Comparison of ENCODE assay signal across 27 cellular contexts in genomic region chr2:150856596-150857281, GRCh38.
"Had no signal": no experiment of that assay in that cellular context is flagged by ENCODE, and none has a peak within 500 bp of the region (broad histone marks: within the 10 kb centered on the region; RNA-seq: fewer than 3 reads in every experiment).

No MANE protein-coding gene starts in this region.

- FAIRE-seq: urothelium cell line had no signal

- H3K27me3 ChIP-seq: gastroesophageal sphincter, hepatocyte, neural progenitor cell, right atrium auricular region, testis, transverse colon had no signal

- H2AFZ ChIP-seq: hepatocyte, neural progenitor cell had no signal

- H3K27me3 Mint-ChIP-seq: activated CD4-positive, alpha-beta T cell treated with anti-CD3 and anti-CD28 coated beads, Interleukin-2, amount 10 ng/mL, durations not matched to agents 7 days and 5 days; activated CD8-positive, alpha-beta memory T cell treated with anti-CD3 and anti-CD28 coated beads, Interleukin-2, amount 10 ng/mL, durations not matched to agents 7 days and 5 days; activated naive CD4-positive, alpha-beta T cell treated with anti-CD3 and anti-CD28 coated beads, Interleukin-2, amount 50 U/mL, for 24 hours; activated naive CD8-positive, alpha-beta T cell treated with anti-CD3 and anti-CD28 coated beads, Interleukin-2, amount 50 U/mL, for 24 hours; central memory CD8-positive, alpha-beta T cell; dendritic cell treated with granulocyte-macrophage colony-stimulating factor and Interleukin-4, amounts not matched to agents 40 ng/mL and 50 ng/mL, for 4 days; memory B cell had no signal

- DNase-seq: activated CD4-positive, alpha-beta T cell treated with anti-CD3 and anti-CD28 coated beads for 1 hour; activated CD4-positive, alpha-beta T cell treated with anti-CD3 and anti-CD28 coated beads, Interleukin-2, amount 10 ng/mL, durations not matched to agents 7 days and 5 days; activated CD8-positive, alpha-beta memory T cell treated with anti-CD3 and anti-CD28 coated beads, Interleukin-2, amount 10 ng/mL, durations not matched to agents 7 days and 5 days; activated CD8-positive, alpha-beta T cell treated with anti-CD3 and anti-CD28 coated beads for 36 hours; activated naive CD8-positive, alpha-beta T cell treated with anti-CD3 and anti-CD28 coated beads, Interleukin-2, amount 50 U/mL, for 24 hours; activated T-cell treated with anti-CD3 and anti-CD28 coated beads, Interleukin-2, amount 50 U/mL, for 48 hours; amygdala; endodermal cell; natural killer cell; occipital lobe; stimulated activated CD4-positive, alpha-beta T cell treated with anti-CD3 and anti-CD28 coated beads, Interleukin-15, amount 100 ng/mL, for 24 hours; stimulated activated CD4-positive, alpha-beta T cell treated with anti-CD3 and anti-CD28 coated beads, Interleukin-2, amount 100 ng/mL, for 24 hours; stimulated activated naive CD4-positive, alpha-beta T cell treated with Interleukin-2 at 50 U/mL for 16 hours; T-helper 2 cell; testis; transverse colon had no signal

- H3K4me2 ChIP-seq: hepatocyte, neural progenitor cell had no signal

- H3K9me3 ChIP-seq: gastroesophageal sphincter, right atrium auricular region, testis, transverse colon had no signal

- H3K36me3 ChIP-seq: gastroesophageal sphincter, neural progenitor cell, right atrium auricular region, transverse colon had no signal

- H3K9ac ChIP-seq: neural progenitor cell had no signal

- H3K4me3 ChIP-seq: gastroesophageal sphincter, hepatocyte, neural progenitor cell, right atrium auricular region, testis, transverse colon had no signal

- H3K9me3 Mint-ChIP-seq: activated CD4-positive, alpha-beta T cell treated with anti-CD3 and anti-CD28 coated beads, Interleukin-2, amount 10 ng/mL, durations not matched to agents 7 days and 5 days; activated CD8-positive, alpha-beta T cell treated with anti-CD3 and anti-CD28 coated beads for 36 hours; activated naive CD4-positive, alpha-beta T cell treated with anti-CD3 and anti-CD28 coated beads, Interleukin-2, amount 50 U/mL, for 24 hours; activated naive CD8-positive, alpha-beta T cell treated with anti-CD3 and anti-CD28 coated beads, Interleukin-2, amount 50 U/mL, for 24 hours; activated T-helper 2 cell treated with anti-CD3 and anti-CD28 coated beads, Interferon-gamma antibody, Interleukin-2, Interleukin-4, amounts not matched to agents 10 μg/mL and 5 μg/mL and 100 μg/mL, durations not matched to agents 14 hours and 24 hours and 36 hours; dendritic cell treated with granulocyte-macrophage colony-stimulating factor and Interleukin-4, amounts not matched to agents 40 ng/mL and 50 ng/mL, for 4 days; memory B cell; neural progenitor cell had no signal

- H3K4me3 Mint-ChIP-seq: activated CD4-positive, alpha-beta T cell treated with anti-CD3 and anti-CD28 coated beads, Interleukin-2, amount 10 ng/mL, durations not matched to agents 7 days and 5 days; activated CD8-positive, alpha-beta memory T cell treated with anti-CD3 and anti-CD28 coated beads, Interleukin-2, amount 10 ng/mL, durations not matched to agents 7 days and 5 days; activated CD8-positive, alpha-beta T cell treated with anti-CD3 and anti-CD28 coated beads for 36 hours; activated naive CD4-positive, alpha-beta T cell treated with anti-CD3 and anti-CD28 coated beads, Interleukin-2, amount 50 U/mL, for 24 hours; activated naive CD8-positive, alpha-beta T cell treated with anti-CD3 and anti-CD28 coated beads, Interleukin-2, amount 50 U/mL, for 24 hours; central memory CD8-positive, alpha-beta T cell; dendritic cell treated with granulocyte-macrophage colony-stimulating factor and Interleukin-4, amounts not matched to agents 40 ng/mL and 50 ng/mL, for 4 days; endodermal cell; memory B cell; natural killer cell; neural progenitor cell; WTC11 had no signal

- H3K27ac Mint-ChIP-seq: activated CD4-positive, alpha-beta T cell treated with anti-CD3 and anti-CD28 coated beads, Interleukin-2, amount 10 ng/mL, durations not matched to agents 7 days and 5 days; activated CD8-positive, alpha-beta memory T cell treated with anti-CD3 and anti-CD28 coated beads, Interleukin-2, amount 10 ng/mL, durations not matched to agents 7 days and 5 days; activated CD8-positive, alpha-beta T cell treated with anti-CD3 and anti-CD28 coated beads for 36 hours; activated naive CD4-positive, alpha-beta T cell treated with anti-CD3 and anti-CD28 coated beads, Interleukin-2, amount 50 U/mL, for 24 hours; activated naive CD8-positive, alpha-beta T cell treated with anti-CD3 and anti-CD28 coated beads, Interleukin-2, amount 50 U/mL, for 24 hours; activated T-helper 2 cell treated with anti-CD3 and anti-CD28 coated beads, Interferon-gamma antibody, Interleukin-2, Interleukin-4, amounts not matched to agents 10 μg/mL and 5 μg/mL and 100 μg/mL, durations not matched to agents 14 hours and 24 hours and 36 hours; dendritic cell treated with granulocyte-macrophage colony-stimulating factor and Interleukin-4, amounts not matched to agents 40 ng/mL and 50 ng/mL, for 4 days; endodermal cell; memory B cell; natural killer cell; neural progenitor cell; WTC11 had no signal

- H3K4me1 ChIP-seq: gastroesophageal sphincter, right atrium auricular region, testis, transverse colon had no signal

- H3K27ac ChIP-seq: gastroesophageal sphincter, hepatocyte, neural progenitor cell, right atrium auricular region, testis, transverse colon had no signal

- H3K36me3 Mint-ChIP-seq: activated CD8-positive, alpha-beta memory T cell treated with anti-CD3 and anti-CD28 coated beads, Interleukin-2, amount 10 ng/mL, durations not matched to agents 7 days and 5 days; activated naive CD4-positive, alpha-beta T cell treated with anti-CD3 and anti-CD28 coated beads, Interleukin-2, amount 50 U/mL, for 24 hours; memory B cell; natural killer cell; neural progenitor cell had no signal

- H3K4me1 Mint-ChIP-seq: activated CD4-positive, alpha-beta T cell treated with anti-CD3 and anti-CD28 coated beads, Interleukin-2, amount 10 ng/mL, durations not matched to agents 7 days and 5 days; activated CD8-positive, alpha-beta memory T cell treated with anti-CD3 and anti-CD28 coated beads, Interleukin-2, amount 10 ng/mL, durations not matched to agents 7 days and 5 days; activated naive CD4-positive, alpha-beta T cell treated with anti-CD3 and anti-CD28 coated beads, Interleukin-2, amount 50 U/mL, for 24 hours; activated naive CD8-positive, alpha-beta T cell treated with anti-CD3 and anti-CD28 coated beads, Interleukin-2, amount 50 U/mL, for 24 hours; central memory CD8-positive, alpha-beta T cell; memory B cell; natural killer cell had no signal

- H3K79me2 ChIP-seq: hepatocyte had no signal
